8 cellular contexts compared by ENCODE assay signal in the genomic region with DNA sequence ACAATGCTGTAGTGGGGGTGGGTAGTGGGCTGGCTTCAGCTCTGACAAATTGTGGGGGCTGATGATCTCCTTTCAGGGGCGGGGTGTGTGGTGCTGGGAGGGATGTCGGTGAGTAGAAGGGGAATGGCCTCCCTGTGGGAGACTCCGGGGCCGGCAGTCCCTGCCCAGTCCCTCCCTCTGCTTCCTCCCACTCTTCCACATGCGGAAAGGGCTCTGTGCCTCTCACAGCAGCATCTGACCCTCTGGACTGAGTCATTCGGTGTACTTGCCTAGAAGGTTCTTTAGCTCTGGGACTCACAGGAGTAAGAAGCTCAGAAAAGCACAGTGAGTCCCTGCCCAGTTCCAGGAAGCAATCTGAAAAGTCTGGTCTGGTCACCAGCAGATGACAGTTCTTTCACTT. TPM values are rescaled to one million over a fixed set of nuclear protein-coding genes. Genes with fewer than 3 reads are reported as not detected.
A peak's percentile ranks its signal among the peaks of the same experiment; 100 is the strongest.
DNase-seq lines count a peak whose midpoint lies in the region; ATAC-seq and TF ChIP-seq lines count a peak whose summit lies in the region.

No MANE protein-coding gene starts in this region.

- H3K79me2 ChIP-seq in Karpas-422 (ENCODE audit: low read length): peaks cover 75% of the 10 kb centered on the region

- TF ChIP-seq CTCF in brain microvascular endothelial cell (IDR thresholded peaks at IDR 0.05; ENCODE audit: low read depth, low read length, missing control alignments) (no peak), suprapubic skin (IDR thresholded peaks at IDR 0.05) (no peak), WERI-Rb-1 (IDR thresholded peaks at IDR 0.05; ENCODE audit: low read depth, low read length) (no peak)

- H3K27me3 ChIP-seq in Karpas-422 (ENCODE audit: low read length): no peaks in the 10 kb centered on the region
- H3K27me3 ChIP-seq in brain microvascular endothelial cell (replicated peaks): no peaks in the 10 kb centered on the region
- H3K27me3 ChIP-seq in suprapubic skin: no peaks in the 10 kb centered on the region
- H3K27me3 ChIP-seq in WERI-Rb-1 (ENCODE audit: insufficient read depth, low read depth, severe bottlenecking): no peaks in the 10 kb centered on the region

- no peak for TF ChIP-seq POLR2A in suprapubic skin (IDR thresholded peaks at IDR 0.05)

- H3K4me2 ChIP-seq in Karpas-422 (ENCODE audit: low read depth, low read length, poor library complexity, severe bottlenecking): peak overlapping the region; percentile 13

- TF ChIP-seq EP300 in suprapubic skin (IDR thresholded peaks at IDR 0.05): no peak

- H3K9me3 ChIP-seq in Karpas-422 (ENCODE audit: low read length) (no peaks in the 10 kb centered on the region; the same call in 1 of the 2 replicates), suprapubic skin (no peaks in the 10 kb centered on the region), WERI-Rb-1 (ENCODE audit: severe bottlenecking) (no peaks in the 10 kb centered on the region)

- no peaks in the 10 kb centered on the region for H4K20me1 ChIP-seq in Karpas-422 (ENCODE audit: insufficient read depth, low read depth, low read length)

- WGBS in suprapubic skin: 18% methylated on average over 6 of the region's 6 CpGs

- ATAC-seq in left lobe of liver (peak; percentile 74), HG02642 (IDR thresholded peaks at IDR 0.05; ENCODE audit: poor library complexity, unreplicated experiment) (no peak)

- in situ Hi-C loops in brain microvascular endothelial cell (cut with HindIII; ENCODE audit: low pct_ligation_motif_present, low sequenced_read_pairs): no loop called here

- peak overlapping the region; percentile 65 for H3K27ac ChIP-seq in Karpas-422 (ENCODE audit: low read length)
- H3K27ac ChIP-seq in brain microvascular endothelial cell: no peak overlapping the region
- peak overlapping the region; percentile 62 for H3K27ac ChIP-seq in suprapubic skin
- H3K27ac ChIP-seq in WERI-Rb-1: no peak overlapping the region

- H3K36me3 ChIP-seq in Karpas-422 (ENCODE audit: insufficient read depth, low read length) (peaks cover 89% of the 10 kb centered on the region), brain microvascular endothelial cell (replicated peaks) (no peaks in the 10 kb centered on the region), suprapubic skin (no peaks in the 10 kb centered on the region), WERI-Rb-1 (no peaks in the 10 kb centered on the region)

- no peak for DNase-seq in Karpas-422
- DNase-seq in brain microvascular endothelial cell: peak; percentile 87
- DNase-seq in left lobe of liver (ENCODE audit: low spot score): no peak
- peak; percentile 70 to 80 for DNase-seq in suprapubic skin (ENCODE audit: low spot score in 2 of 2)
- DNase-seq in WERI-Rb-1: no peak
- DNase-seq in NCI-H748 (lab: John Stamatoyannopoulos, UW; ENCODE audit: unreplicated experiment): no peak
- DNase-seq in activated CD4-positive, alpha-beta T cell treated with anti-CD3 and anti-CD28 coated beads for 4 hours: no peak

- no peak overlapping the region for H2AFZ ChIP-seq in Karpas-422 (ENCODE audit: low read length)

- H3K9ac ChIP-seq in Karpas-422 (ENCODE audit: low read length): 0 out of 2 replicates have a peak overlapping the region, but pooled peaks have one; percentile 12

- H3K9me2 ChIP-seq in Karpas-422 (replicated peaks; ENCODE audit: insufficient read depth, low read length): no peaks in the 10 kb centered on the region

- H3K4me1 ChIP-seq in Karpas-422 (ENCODE audit: low read length): peaks cover 43% of the 10 kb centered on the region
- peaks cover 23% of the 10 kb centered on the region for H3K4me1 ChIP-seq in suprapubic skin

- no peak overlapping the region for H3K4me3 ChIP-seq in Karpas-422 (ENCODE audit: low read length)
- no peak overlapping the region for H3K4me3 ChIP-seq in brain microvascular endothelial cell (ENCODE audit: low read depth, low read length)
- no peak overlapping the region for H3K4me3 ChIP-seq in suprapubic skin
- no peak overlapping the region for H3K4me3 ChIP-seq in WERI-Rb-1 (ENCODE audit: low read depth, low read length)

RNA-seq across cellular contexts. Expression of gene CD180, which starts 14.2 kb away (rescaled TPM):
- total RNA-seq in Karpas-422 (2014; rRNA removed; shearing (Covaris generic); ENCODE audit: low replicate concordance): 38.0 and 90.7 TPM in 2 replicates
- total RNA-seq in left lobe of liver (0.38 TPM), suprapubic skin (under 1 TPM in 3 of 4 donors, not detected in 1; 0.11 to 0.32 (median 0.18) TPM)

Comparison
In these comparisons a context has a peak if more than half of its experiments do, and no peak if none do; other contexts are left out.
1. DNase-seq: peak in brain microvascular endothelial cell (single experiment) and suprapubic skin (2 of 2); none in Karpas-422 (single experiment), left lobe of liver (single experiment), WERI-Rb-1 (single experiment), NCI-H748 (single experiment) and activated CD4-positive, alpha-beta T cell treated with anti-CD3 and anti-CD28 coated beads for 4 hours (0 of 2).
2. H3K27ac ChIP-seq: peak in Karpas-422 (single experiment) and suprapubic skin (single experiment); none in brain microvascular endothelial cell (single experiment) and WERI-Rb-1 (single experiment).
3. RNA of gene CD180, which starts 14.2 kb away (total RNA-seq): 38.0 to 90.7 TPM in Karpas-422; 0.38 TPM in left lobe of liver (single experiment) and 0.11 to 0.32 TPM in suprapubic skin; every median in the first group is over 10 times any median in the second.